In the genomic region with DNA sequence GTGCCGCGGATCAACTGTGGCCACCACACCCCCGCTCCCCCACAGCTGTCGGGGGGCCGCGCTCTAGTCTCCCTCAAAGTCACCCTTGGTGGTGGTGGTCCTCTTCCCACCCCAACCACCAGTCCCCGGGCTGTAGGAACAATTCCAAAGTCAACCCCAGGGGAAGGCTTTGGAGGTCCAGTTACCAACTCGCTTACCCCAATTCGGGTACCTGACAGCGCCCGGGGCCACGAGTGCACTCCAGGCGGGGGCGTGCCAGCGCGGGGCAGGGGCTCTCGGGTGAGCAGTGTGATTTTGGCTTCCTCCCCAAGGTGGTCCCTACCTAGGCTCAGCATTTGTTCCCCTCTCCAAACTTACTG, we compare ENCODE assay signal across 8 cellular contexts. TPM values are rescaled to one million over a fixed set of nuclear protein-coding genes. Genes with fewer than 3 reads are reported as not detected.
DNase-seq lines count a peak whose midpoint lies in the region; ATAC-seq and TF ChIP-seq lines count a peak whose summit lies in the region.

No MANE protein-coding gene starts in this region.

- H3K4me3 ChIP-seq in BE2C (ENCODE audit: low read depth, low read length) (peak overlapping the region; percentile 94), HUES6 (ENCODE audit: low read depth, low read length) (peak overlapping the region; percentile 93), fibroblast of pulmonary artery (replicated peaks; ENCODE audit: low read depth, low read length) (peak overlapping the region; percentile 57), skeletal muscle satellite cell (ENCODE audit: low read length) (peak overlapping the region; percentile 96)

- H3K4me1 Mint-ChIP-seq in activated CD8-positive, alpha-beta memory T cell treated with anti-CD3 and anti-CD28 coated beads, Interleukin-2, amount 10 ng/mL, durations not matched to agents 7 days and 5 days, result peaks cover 25% of the 10 kb centered on the region

- peak overlapping the region; percentile 97 for H3K4me2 ChIP-seq in skeletal muscle satellite cell (ENCODE audit: low read length)

- H3K9ac ChIP-seq in HUES6 (ENCODE audit: low read length) (peak overlapping the region; percentile 36), skeletal muscle satellite cell (ENCODE audit: low read depth, low read length) (peak overlapping the region; percentile 56)

- H3K4me1 ChIP-seq in BE2C, result peaks cover 5% of the 10 kb centered on the region
- H3K4me1 ChIP-seq in HUES6 (ENCODE audit: control insufficient read depth, insufficient read depth, low read length), result peaks cover 32% of the 10 kb centered on the region
- peaks cover 30% of the 10 kb centered on the region for H3K4me1 ChIP-seq in skeletal muscle satellite cell (ENCODE audit: control insufficient read depth, insufficient read depth, low read length)

- H3K27ac Mint-ChIP-seq in activated CD8-positive, alpha-beta memory T cell treated with anti-CD3 and anti-CD28 coated beads, Interleukin-2, amount 10 ng/mL, durations not matched to agents 7 days and 5 days, result no peak overlapping the region

- CTCF ChIA-PET in activated CD8-positive, alpha-beta memory T cell treated with anti-CD3 and anti-CD28 coated beads, Interleukin-2, amount 10 ng/mL, durations not matched to agents 7 days and 5 days (lab: Charles Lee), result interaction anchor here (1.6 to 5.2 kb wide), 2 partner anchors 20 to 127 kb away, joined by 4 to 27 read pairs; no protein-coding TSS in a partner anchor

- H3K27me3 ChIP-seq in BE2C (no peaks in the 10 kb centered on the region), HUES6 (ENCODE audit: control insufficient read depth, insufficient read depth, low read length) (no peaks in the 10 kb centered on the region), skeletal muscle satellite cell (ENCODE audit: control insufficient read depth, insufficient read depth, low read length) (no peaks in the 10 kb centered on the region)

- H3K27ac ChIP-seq in HUES6 (ENCODE audit: low read depth, low read length), result no peak overlapping the region

- ATAC-seq in activated CD8-positive, alpha-beta memory T cell treated with anti-CD3 and anti-CD28 coated beads, Interleukin-2, amount 10 ng/mL, durations not matched to agents 7 days and 5 days, result peak; percentile 3
- ATAC-seq in GM21717 (IDR thresholded peaks at IDR 0.05; ENCODE audit: unreplicated experiment), result no peak

- DNase-seq in BE2C (no peak), fibroblast of pulmonary artery (ENCODE audit: low read depth) (peak; percentile 17), COLO829 (ENCODE audit: low spot score) (no peak), HuH-7.5 (ENCODE audit: low spot score) (no peak)
- peak; percentile 44 for DNase-seq in activated CD8-positive, alpha-beta memory T cell treated with anti-CD3 and anti-CD28 coated beads, Interleukin-2, amount 10 ng/mL, durations not matched to agents 7 days and 5 days

- H3K27me3 Mint-ChIP-seq in activated CD8-positive, alpha-beta memory T cell treated with anti-CD3 and anti-CD28 coated beads, Interleukin-2, amount 10 ng/mL, durations not matched to agents 7 days and 5 days, result peaks cover 20% of the 10 kb centered on the region

- H3K9me3 Mint-ChIP-seq in activated CD8-positive, alpha-beta memory T cell treated with anti-CD3 and anti-CD28 coated beads, Interleukin-2, amount 10 ng/mL, durations not matched to agents 7 days and 5 days (ENCODE audit: low read depth), result no peaks in the 10 kb centered on the region

- TF ChIP-seq CTCF in BE2C (IDR thresholded peaks at IDR 0.05; ENCODE audit: low read depth, low read length) (no peak), fibroblast of pulmonary artery (IDR thresholded peaks at IDR 0.05; ENCODE audit: low read length, missing control alignments) (no peak)

- no peaks in the 10 kb centered on the region for H3K36me3 Mint-ChIP-seq in activated CD8-positive, alpha-beta memory T cell treated with anti-CD3 and anti-CD28 coated beads, Interleukin-2, amount 10 ng/mL, durations not matched to agents 7 days and 5 days

- 0 out of 2 replicates have a peak, but pooled peaks cover 7% of the 10 kb centered on the region for H3K36me3 ChIP-seq in BE2C
- no peaks in the 10 kb centered on the region for H3K36me3 ChIP-seq in HUES6 (ENCODE audit: control insufficient read depth, insufficient read depth, low read length)
- H3K36me3 ChIP-seq in skeletal muscle satellite cell (ENCODE audit: insufficient read depth, low read length), result no peaks in the 10 kb centered on the region

- H3K9me3 ChIP-seq in BE2C (no peaks in the 10 kb centered on the region), HUES6 (ENCODE audit: control insufficient read depth, insufficient read depth, low read depth, low read length) (no peaks in the 10 kb centered on the region), skeletal muscle satellite cell (replicated peaks; ENCODE audit: low read length) (no peaks in the 10 kb centered on the region)

- peak overlapping the region; percentile 76 for H3K4me3 Mint-ChIP-seq in activated CD8-positive, alpha-beta memory T cell treated with anti-CD3 and anti-CD28 coated beads, Interleukin-2, amount 10 ng/mL, durations not matched to agents 7 days and 5 days

RNA-seq across cellular contexts. Expression of a gene that starts 0.6 kb away (rescaled TPM):
- 175 TPM for polyA plus RNA-seq in BE2C (2012; ENCODE audit: insufficient read depth, insufficient read length, low read depth)
- total RNA-seq in activated CD8-positive, alpha-beta memory T cell treated with anti-CD3 and anti-CD28 coated beads, Interleukin-2, amount 10 ng/mL, durations not matched to agents 7 days and 5 days, result 10 to 100 TPM; 52.7 to 71.5 TPM
- total RNA-seq in skeletal muscle satellite cell (2012; rRNA removed), result 19.0 and 20.1 TPM in 2 replicates

Comparison
In these comparisons a context has a peak if more than half of its experiments do, and no peak if none do; other contexts are left out.
1. DNase-seq: peak in activated CD8-positive, alpha-beta memory T cell treated with anti-CD3 and anti-CD28 coated beads, Interleukin-2, amount 10 ng/mL, durations not matched to agents 7 days and 5 days (single experiment) and fibroblast of pulmonary artery (single experiment); none in BE2C (single experiment), COLO829 (single experiment) and HuH-7.5 (single experiment).
2. Peak in every context shown above with its lines, with median percentiles within 50 percentile points of each other: H3K4me3 ChIP-seq.